9 cellular contexts compared by ENCODE assay signal in genomic region chr4:61478340-61478739, GRCh38.
"Had no signal": no experiment of that assay in that cellular context is flagged by ENCODE, and none has a peak within 500 bp of the region (broad histone marks: within the 10 kb centered on the region; RNA-seq: fewer than 3 reads in every experiment).

No MANE protein-coding gene starts in this region.

- DNase-seq: GM23248, GOT3, H7, H9, HCEC 1CT, HFFc6 had no signal

- ATAC-seq: GM23338, HCT116 had no signal

- H3K4me2 ChIP-seq: GM23338 had no signal

- H3K9ac ChIP-seq: GM23248 had no signal

- H3K27ac ChIP-seq: GM23248 had no signal

- H3K36me3 ChIP-seq: HAP-1 had no signal

- H2AFZ ChIP-seq: GM23248, GM23338 had no signal

- H3K9me3 ChIP-seq: HAP-1 had no signal

- H3K4me3 ChIP-seq: GM23248, GM23338, HAP-1 had no signal
